10 cellular contexts compared by ENCODE assay signal in the genomic region with DNA sequence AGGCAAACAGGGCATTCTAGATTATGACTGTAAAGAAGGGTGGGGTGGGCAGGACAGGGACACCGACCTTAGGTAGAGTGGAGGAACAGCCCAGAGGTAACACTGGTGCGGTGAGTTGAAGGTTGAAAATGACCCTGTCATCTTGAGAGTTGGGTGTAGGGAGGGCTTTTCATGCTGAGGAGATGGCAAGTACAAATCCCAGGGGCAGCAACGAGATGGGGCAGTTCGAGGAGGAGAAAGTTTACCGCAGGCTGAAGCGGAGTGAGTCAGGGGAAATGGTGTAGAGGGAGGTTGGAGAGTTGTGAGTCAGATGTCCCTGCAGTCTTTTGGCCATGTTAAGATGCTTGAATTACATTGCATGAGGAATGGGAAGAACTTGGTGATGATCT.
DNase-seq lines count a peak whose midpoint lies in the region; ATAC-seq, FAIRE-seq and TF ChIP-seq lines count a peak whose summit lies in the region.
"Had no signal": no experiment of that assay in that cellular context is flagged by ENCODE, and none has a peak within 500 bp of the region (broad histone marks: within the 10 kb centered on the region; RNA-seq: fewer than 3 reads in every experiment).

No MANE protein-coding gene starts in this region.

- H3K4me3 ChIP-seq in CD4-positive, alpha-beta memory T cell (ENCODE audit: low read length in 2 of 2), result no peak overlapping the region

- no peak overlapping the region for H3K27ac ChIP-seq in CD4-positive, alpha-beta memory T cell (ENCODE audit: low read depth, low read length)

- peaks cover 22 to 46% of the 10 kb centered on the region in 2 donors for H3K36me3 Mint-ChIP-seq in CD4-positive, alpha-beta memory T cell
- H3K36me3 Mint-ChIP-seq in activated T-cell treated with anti-CD3 and anti-CD28 coated beads, Interleukin-2, amount 50 U/mL, for 72 hours (ENCODE audit: insufficient read depth in 2 of 2), result peaks cover 22 to 38% of the 10 kb centered on the region in 2 donors

- H3K9me3 Mint-ChIP-seq in CD4-positive, alpha-beta memory T cell, result peaks cover 0 to 20% (median 9%) of the 10 kb centered on the region in 8 donors
- H3K9me3 Mint-ChIP-seq in activated T-cell treated with anti-CD3 and anti-CD28 coated beads, Interleukin-2, amount 50 U/mL, for 72 hours, result peaks cover 6% of the 10 kb centered on the region in 2 donors

- H3K27me3 Mint-ChIP-seq in CD4-positive, alpha-beta memory T cell, result no peaks in the 10 kb centered on the region
- no peaks in the 10 kb centered on the region for H3K27me3 Mint-ChIP-seq in activated T-cell treated with anti-CD3 and anti-CD28 coated beads, Interleukin-2, amount 50 U/mL, for 72 hours (ENCODE audit: low read depth)

- H3K9me3 ChIP-seq in CD4-positive, alpha-beta memory T cell (ENCODE audit: control insufficient read depth in 1 of 2, low read length in 2 of 2), result no peaks in the 10 kb centered on the region

- intact Hi-C loops in CD4-positive, alpha-beta memory T cell (cut with micrococcal nuclease), result no loop called here

- H3K4me1 ChIP-seq in CD4-positive, alpha-beta memory T cell (ENCODE audit: insufficient read depth, low read length), result peaks cover 59% of the 10 kb centered on the region

- no peak for TF ChIP-seq POLR2A in H54 (IDR thresholded peaks at IDR 0.05; ENCODE audit: low read depth, low read length)

- POLR2A ChIA-PET in CD4-positive, alpha-beta memory T cell (lab: Charles Lee; ENCODE audit: partially characterized antibody), result no interaction called here

- H3K27ac Mint-ChIP-seq in CD4-positive, alpha-beta memory T cell, result peak overlapping the region in 4 of 7 donors; percentile 42 to 80 (median 55)
- H3K27ac Mint-ChIP-seq in activated T-cell treated with anti-CD3 and anti-CD28 coated beads, Interleukin-2, amount 50 U/mL, for 72 hours, result no peak overlapping the region

- peak overlapping the region in 4 of 8 donors; percentile 8 to 54 (median 32) for H3K4me3 Mint-ChIP-seq in CD4-positive, alpha-beta memory T cell
- peak overlapping the region; percentile 9 to 57 for H3K4me3 Mint-ChIP-seq in activated T-cell treated with anti-CD3 and anti-CD28 coated beads, Interleukin-2, amount 50 U/mL, for 72 hours

- peaks cover 45 to 70% (median 52%) of the 10 kb centered on the region in 4 donors for H3K4me1 Mint-ChIP-seq in CD4-positive, alpha-beta memory T cell
- H3K4me1 Mint-ChIP-seq in activated T-cell treated with anti-CD3 and anti-CD28 coated beads, Interleukin-2, amount 50 U/mL, for 72 hours (ENCODE audit: low read depth), result peaks cover 67% of the 10 kb centered on the region

- H3K27me3 ChIP-seq in CD4-positive, alpha-beta memory T cell (ENCODE audit: insufficient read depth, low read length), result no peaks in the 10 kb centered on the region

- ATAC-seq in activated T-cell treated with anti-CD3 and anti-CD28 coated beads, Interleukin-2, amount 50 U/mL, for 72 hours (replicated peaks in 1 of 2), result peak; percentile 80 to 86
- ATAC-seq in HG03280 (IDR thresholded peaks at IDR 0.05; ENCODE audit: unreplicated experiment), result no peak

- DNase-seq in CD4-positive, alpha-beta memory T cell, result no peak
- DNase-seq in H54 (ENCODE audit: insufficient read length, low spot score) (peak; percentile 84), kidney tubule cell (ENCODE audit: low spot score) (peak; percentile 55), COR-L47 (lab: John Stamatoyannopoulos, UW) (no peak), KG1 (lab: John Stamatoyannopoulos, UW) (no peak), DMS 273 treated with DMSO at 0.1 percent for 48 hours (lab: John Stamatoyannopoulos, UW) (no peak)
- peak; percentile 20 to 33 for DNase-seq in activated T-cell treated with anti-CD3 and anti-CD28 coated beads, Interleukin-2, amount 50 U/mL, for 72 hours
- DNase-seq: hippocampal formation, NCI-H526 had no signal

- FAIRE-seq in H54 (lab: Jason Lieb, UNC), result peak; percentile 100

- H3K36me3 ChIP-seq in CD4-positive, alpha-beta memory T cell (ENCODE audit: insufficient read depth, low read length), result no peaks in the 10 kb centered on the region

- CTCF ChIA-PET in CD4-positive, alpha-beta memory T cell (lab: Charles Lee; ENCODE audit: partially characterized antibody), result no interaction called here

Comparison
In these comparisons a context has a peak if more than half of its experiments do, and no peak if none do; other contexts are left out.
1. DNase-seq: peak in H54 (single experiment), activated T-cell treated with anti-CD3 and anti-CD28 coated beads, Interleukin-2, amount 50 U/mL, for 72 hours (2 of 2) and kidney tubule cell (single experiment); none in CD4-positive, alpha-beta memory T cell (0 of 5), COR-L47 (single experiment), KG1 (single experiment) and DMS 273 treated with DMSO at 0.1 percent for 48 hours (single experiment).